8 cellular contexts compared by ENCODE assay signal in the genomic region with DNA sequence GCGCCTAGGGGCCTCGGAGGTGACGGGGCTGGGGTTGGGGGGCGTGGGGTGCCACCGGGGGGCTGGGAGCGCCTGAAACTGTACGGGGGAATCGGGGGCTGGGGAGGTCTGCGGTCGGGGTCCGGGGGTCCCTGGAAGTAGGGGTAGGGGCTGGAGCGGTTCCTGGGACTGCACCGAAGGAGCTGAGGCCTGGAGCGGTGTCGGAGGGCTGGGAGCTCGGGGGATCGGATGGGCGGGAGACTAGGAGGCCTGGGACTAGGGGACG. TPM values are rescaled to one million over a fixed set of nuclear protein-coding genes. Genes with fewer than 3 reads are reported as not detected.
DNase-seq lines count a peak whose midpoint lies in the region; ATAC-seq and TF ChIP-seq lines count a peak whose summit lies in the region.

No MANE protein-coding gene starts in this region.

- intact Hi-C loops in heart left ventricle (cut with DNase I), result loop anchor here in 4 of 10 donors (2.0 to 5.0 kb wide), 4 partner anchors 139 to 199 kb away; partner anchors contain the start of genes ASMTL (in 4 of the 4) and SLC25A6 (in 1 of the 4)
- intact Hi-C loops in Right ventricle myocardium inferior (cut with DNase I), result loop anchor here (2.0 to 5.0 kb wide), 2 partner anchors 139 to 199 kb away; partner anchors contain the start of genes ASMTL and SLC25A6

- no peaks in the 10 kb centered on the region for H3K27me3 Mint-ChIP-seq in memory B cell

- H3K9me3 Mint-ChIP-seq in memory B cell, result no peaks in the 10 kb centered on the region

- H3K4me3 ChIP-seq in heart left ventricle (peak overlapping the region; percentile 67 to 99 (median 80)), brain microvascular endothelial cell (ENCODE audit: low read depth, low read length) (peak overlapping the region; percentile 92), urinary bladder (ENCODE audit: low read depth, low read length) (peak overlapping the region; percentile 99)

- no peak for TF ChIP-seq POLR2A in heart left ventricle (IDR thresholded peaks at IDR 0.05)

- TF ChIP-seq CTCF in heart left ventricle (IDR thresholded peaks at IDR 0.05), result no peak
- TF ChIP-seq CTCF in brain microvascular endothelial cell (IDR thresholded peaks at IDR 0.05; ENCODE audit: low read depth, low read length, missing control alignments), result no peak

- in situ Hi-C loops in brain microvascular endothelial cell (cut with HindIII; ENCODE audit: low pct_ligation_motif_present, low sequenced_read_pairs), result no loop called here

- H3K36me3 Mint-ChIP-seq in memory B cell, result peaks cover 9% of the 10 kb centered on the region

- peak overlapping the region; percentile 75 to 97 (median 86) for H3K27ac ChIP-seq in heart left ventricle
- H3K27ac ChIP-seq in brain microvascular endothelial cell, result peak overlapping the region; percentile 86
- H3K27ac ChIP-seq in urinary bladder (ENCODE audit: low read depth), result peak overlapping the region; percentile 86

- no peak for DNase-seq in heart left ventricle
- no peak for DNase-seq in Right ventricle myocardium inferior (ENCODE audit: missing footprints)
- DNase-seq in brain microvascular endothelial cell, result no peak
- no peak for DNase-seq in memory B cell (ENCODE audit: low spot score in 2 of 2)
- no peak for DNase-seq in NK-92 (lab: John Stamatoyannopoulos, UW; ENCODE audit: unreplicated experiment)

- H3K4me1 ChIP-seq in heart left ventricle (peaks cover 0 to 30% (median 17%) of the 10 kb centered on the region in 12 donors), urinary bladder (ENCODE audit: insufficient read depth) (peaks cover 2% of the 10 kb centered on the region)

- H3K27ac Mint-ChIP-seq in memory B cell, result peak overlapping the region; percentile 88

- H3K4me3 Mint-ChIP-seq in memory B cell, result peak overlapping the region; percentile 91

- WGBS in heart left ventricle, 4 donors, result 0 to 5% (median 1%) methylated on average over 9 to 19 of the region's 19 CpGs
- 1% methylated on average over 19 of the region's 19 CpGs for WGBS in urinary bladder

- H3K36me3 ChIP-seq in heart left ventricle (peaks cover 0 to 33% (median 31%) of the 10 kb centered on the region in 9 donors), brain microvascular endothelial cell (replicated peaks) (peaks cover 25% of the 10 kb centered on the region), urinary bladder (ENCODE audit: insufficient read depth) (no peaks in the 10 kb centered on the region)

- ATAC-seq in heart left ventricle (peak in 2 of 4 donors; percentile 13 to 26), Right ventricle myocardium inferior (no peak), memory B cell (ENCODE audit: low read depth) (no peak), GM19324 (IDR thresholded peaks at IDR 0.05; ENCODE audit: low FRiP score, unreplicated experiment) (no peak), GM21529 (IDR thresholded peaks at IDR 0.05; ENCODE audit: unreplicated experiment) (no peak)

- H3K27me3 ChIP-seq in heart left ventricle (no peaks in the 10 kb centered on the region), brain microvascular endothelial cell (replicated peaks) (no peaks in the 10 kb centered on the region)

- H3K4me1 Mint-ChIP-seq in memory B cell, result peaks cover 22% of the 10 kb centered on the region

- H3K9me3 ChIP-seq in heart left ventricle, result no peaks in the 10 kb centered on the region

RNA-seq across cellular contexts. Expression of gene AKAP17A, which starts 0.4 kb away (rescaled TPM):
- 10 to 100 TPM; 12.5 to 20.4 (median 15.6) TPM for total RNA-seq in heart left ventricle
- 10 to 100 TPM; 16.1 to 20.1 TPM for polyA plus RNA-seq in heart left ventricle
- total RNA-seq in Right ventricle myocardium inferior, result 13.8 TPM
- total RNA-seq in urinary bladder, result 19.1 TPM
- 39.1 TPM for polyA plus RNA-seq in urinary bladder

RNA-seq across cellular contexts. Expression of gene ASMT, which starts 23.1 kb away (rescaled TPM):
- not detected for total RNA-seq in heart left ventricle
- polyA plus RNA-seq in heart left ventricle, result under 1 TPM in 1 of 2 donors, not detected in 1; 0.11 TPM
- not detected for total RNA-seq in Right ventricle myocardium inferior
- total RNA-seq in urinary bladder, result 0.32 TPM
- polyA plus RNA-seq in urinary bladder, result 0.15 TPM

RNA-seq across cellular contexts. Expression of gene P2RY8, which starts 54.8 kb away (rescaled TPM):
- 10 to 100 TPM in 1 of 9 donors, 1 to 10 TPM in 6, under 1 TPM in 2; 0.62 to 10.5 (median 2.3) TPM for total RNA-seq in heart left ventricle
- 1 to 10 TPM; 1.1 to 6.1 TPM for polyA plus RNA-seq in heart left ventricle
- total RNA-seq in Right ventricle myocardium inferior, result 1.9 TPM
- 0.26 TPM for total RNA-seq in urinary bladder
- 2.6 TPM for polyA plus RNA-seq in urinary bladder
